ENCODE assay signal across 16 cellular contexts in genomic region chr11:34147581-34147980, GRCh38.
"Had no signal": no experiment of that assay in that cellular context is flagged by ENCODE, and none has a peak within 500 bp of the region (broad histone marks: within the 10 kb centered on the region; RNA-seq: fewer than 3 reads in every experiment).

No MANE protein-coding gene starts in this region.

- ATAC-seq: heart left ventricle; left lobe of liver; natural killer cell treated with Interleukin-12 subunit alpha and Interleukin-12 subunit beta and Interleukin-15 and Interleukin-18, amount 100 ng/mL, for 72 hours; stimulated activated memory B cell treated with anti-CD40 and anti-IgM and Interleukin-4, amounts not matched to agents 10 μg/mL and 1 μg/mL and 100 μg/mL, for 72 hours; upper lobe of right lung had no signal

- H3K27ac Mint-ChIP-seq: memory B cell; mesothelial cell of epicardium; natural killer cell treated with Interleukin-12 subunit alpha and Interleukin-12 subunit beta and Interleukin-15 and Interleukin-18, amount 100 ng/mL, for 72 hours; stimulated activated memory B cell treated with anti-CD40 and anti-IgM and Interleukin-4, amounts not matched to agents 10 μg/mL and 1 μg/mL and 100 μg/mL, for 72 hours; stimulated activated naive CD8-positive, alpha-beta T cell treated with anti-CD3 and anti-CD28 coated beads, Interleukin-15, Interleukin-2, amounts not matched to agents 100 ng/mL and 50 ng/mL, for 24 hours had no signal

- DNase-seq: caudate nucleus; effector CD4-positive, alpha-beta T cell; foreskin melanocyte; heart left ventricle; hippocampal formation; stimulated activated CD4-positive, alpha-beta T cell treated with anti-CD3 and anti-CD28 coated beads, Interleukin-4, amount 100 ng/mL, for 24 hours; tibial artery; upper lobe of right lung had no signal

- H3K4me1 ChIP-seq: tibial artery, upper lobe of right lung had no signal

- H3K4me3 ChIP-seq: coronary artery, heart left ventricle, right atrium auricular region, tibial artery, upper lobe of right lung had no signal

- H3K9me3 ChIP-seq: heart left ventricle, right atrium auricular region, tibial artery, upper lobe of right lung had no signal

- H3K4me3 Mint-ChIP-seq: memory B cell; mesothelial cell of epicardium; natural killer cell treated with Interleukin-12 subunit alpha and Interleukin-12 subunit beta and Interleukin-15 and Interleukin-18, amount 100 ng/mL, for 72 hours; stimulated activated memory B cell treated with anti-CD40 and anti-IgM and Interleukin-4, amounts not matched to agents 10 μg/mL and 1 μg/mL and 100 μg/mL, for 72 hours; stimulated activated naive CD8-positive, alpha-beta T cell treated with anti-CD3 and anti-CD28 coated beads, Interleukin-15, Interleukin-2, amounts not matched to agents 100 ng/mL and 50 ng/mL, for 24 hours had no signal

- H3K27ac ChIP-seq: coronary artery, heart left ventricle, right atrium auricular region, tibial artery, upper lobe of right lung had no signal

- H3K27me3 ChIP-seq: heart left ventricle, right atrium auricular region, tibial artery, upper lobe of right lung had no signal

- H3K9me3 Mint-ChIP-seq: memory B cell; mesothelial cell of epicardium; natural killer cell treated with Interleukin-12 subunit alpha and Interleukin-12 subunit beta and Interleukin-15 and Interleukin-18, amount 100 ng/mL, for 72 hours; stimulated activated memory B cell treated with anti-CD40 and anti-IgM and Interleukin-4, amounts not matched to agents 10 μg/mL and 1 μg/mL and 100 μg/mL, for 72 hours; stimulated activated naive CD8-positive, alpha-beta T cell treated with anti-CD3 and anti-CD28 coated beads, Interleukin-15, Interleukin-2, amounts not matched to agents 100 ng/mL and 50 ng/mL, for 24 hours had no signal

- H3K27me3 Mint-ChIP-seq: memory B cell; natural killer cell treated with Interleukin-12 subunit alpha and Interleukin-12 subunit beta and Interleukin-15 and Interleukin-18, amount 100 ng/mL, for 72 hours; stimulated activated memory B cell treated with anti-CD40 and anti-IgM and Interleukin-4, amounts not matched to agents 10 μg/mL and 1 μg/mL and 100 μg/mL, for 72 hours; stimulated activated naive CD8-positive, alpha-beta T cell treated with anti-CD3 and anti-CD28 coated beads, Interleukin-15, Interleukin-2, amounts not matched to agents 100 ng/mL and 50 ng/mL, for 24 hours had no signal
